1 cellular context compared by ENCODE assay signal in the genomic region with DNA sequence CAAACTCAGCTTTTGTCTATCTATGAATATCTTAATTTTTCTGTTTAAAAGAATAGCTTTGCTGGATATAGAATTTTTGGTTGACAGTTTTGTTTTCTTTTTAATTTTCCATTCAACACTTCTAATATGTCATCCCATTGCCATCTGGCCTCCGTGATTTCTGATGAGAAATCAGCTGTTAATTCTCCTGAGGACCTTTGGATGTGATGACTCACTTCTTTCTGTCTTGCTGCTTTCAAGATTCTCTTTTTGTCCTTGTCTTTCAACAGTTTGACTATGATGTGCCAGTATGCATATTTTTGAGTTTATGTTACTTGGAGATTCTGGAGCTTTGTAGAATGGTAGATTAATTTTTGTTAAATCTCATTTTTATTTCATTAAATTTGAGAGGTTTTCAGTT.
TF ChIP-seq lines count a peak whose summit lies in the region.

No MANE protein-coding gene starts in this region.

TF ChIP-seq in SK-N-SH, 30 proteins besides CTCF, POLR2A, EP300 and RAD21 (continued from another document):
- TF ChIP-seq, protein P1, sequence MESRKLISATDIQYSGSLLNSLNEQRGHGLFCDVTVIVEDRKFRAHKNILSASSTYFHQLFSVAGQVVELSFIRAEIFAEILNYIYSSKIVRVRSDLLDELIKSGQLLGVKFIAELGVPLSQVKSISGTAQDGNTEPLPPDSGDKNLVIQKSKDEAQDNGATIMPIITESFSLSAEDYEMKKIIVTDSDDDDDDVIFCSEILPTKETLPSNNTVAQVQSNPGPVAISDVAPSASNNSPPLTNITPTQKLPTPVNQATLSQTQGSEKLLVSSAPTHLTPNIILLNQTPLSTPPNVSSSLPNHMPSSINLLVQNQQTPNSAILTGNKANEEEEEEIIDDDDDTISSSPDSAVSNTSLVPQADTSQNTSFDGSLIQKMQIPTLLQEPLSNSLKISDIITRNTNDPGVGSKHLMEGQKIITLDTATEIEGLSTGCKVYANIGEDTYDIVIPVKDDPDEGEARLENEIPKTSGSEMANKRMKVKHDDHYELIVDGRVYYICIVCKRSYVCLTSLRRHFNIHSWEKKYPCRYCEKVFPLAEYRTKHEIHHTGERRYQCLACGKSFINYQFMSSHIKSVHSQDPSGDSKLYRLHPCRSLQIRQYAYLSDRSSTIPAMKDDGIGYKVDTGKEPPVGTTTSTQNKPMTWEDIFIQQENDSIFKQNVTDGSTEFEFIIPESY (IDR thresholded peaks at IDR 0.05; ENCODE audit: borderline replicate concordance, low read depth): no peak
- no peak for TF ChIP-seq JUND (IDR thresholded peaks at IDR 0.05)
- TF ChIP-seq, protein P2, sequence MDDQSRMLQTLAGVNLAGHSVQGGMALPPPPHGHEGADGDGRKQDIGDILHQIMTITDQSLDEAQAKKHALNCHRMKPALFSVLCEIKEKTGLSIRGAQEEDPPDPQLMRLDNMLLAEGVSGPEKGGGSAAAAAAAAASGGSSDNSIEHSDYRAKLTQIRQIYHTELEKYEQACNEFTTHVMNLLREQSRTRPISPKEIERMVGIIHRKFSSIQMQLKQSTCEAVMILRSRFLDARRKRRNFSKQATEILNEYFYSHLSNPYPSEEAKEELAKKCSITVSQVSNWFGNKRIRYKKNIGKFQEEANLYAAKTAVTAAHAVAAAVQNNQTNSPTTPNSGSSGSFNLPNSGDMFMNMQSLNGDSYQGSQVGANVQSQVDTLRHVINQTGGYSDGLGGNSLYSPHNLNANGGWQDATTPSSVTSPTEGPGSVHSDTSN (IDR thresholded peaks at IDR 0.05): no peak
- TF ChIP-seq FOXJ3 (CRISPR knock-in tag; IDR thresholded peaks at IDR 0.05): no peak
- TF ChIP-seq GABPA (IDR thresholded peaks at IDR 0.05; ENCODE audit: low read depth): no peak
- TF ChIP-seq POLR2AphosphoS5 (IDR thresholded peaks at IDR 0.05; ENCODE audit: low read depth, low read length): no peak
- no peak for TF ChIP-seq IRF3 (IDR thresholded peaks at IDR 0.05; ENCODE audit: low read depth, low read length)
